Comparison of ENCODE assay signal across 8 cellular contexts in genomic region chr10:69360485-69361302, GRCh38.
DNase-seq lines count a peak whose midpoint lies in the region; ATAC-seq and TF ChIP-seq lines count a peak whose summit lies in the region.

No MANE protein-coding gene starts in this region.

- H3K4me3 Mint-ChIP-seq in effector memory CD8-positive, alpha-beta T cell: peak overlapping the region in 1 of 2 donors; percentile 81
- H3K4me3 Mint-ChIP-seq in nephron: no peak overlapping the region

- no peak for TF ChIP-seq CTCF in nephron (IDR thresholded peaks at IDR 0.05; ENCODE audit: unreplicated experiment in 3 of 3)

- H3K27ac Mint-ChIP-seq in effector memory CD8-positive, alpha-beta T cell: peak overlapping the region; percentile 83 to 91
- H3K27ac Mint-ChIP-seq in nephron: peak overlapping the region in 2 of 3 experiments; percentile 22 to 58

- peak; percentile 92 for DNase-seq in AG20443 (ENCODE audit: low spot score)
- peak; percentile 71 for DNase-seq in NCI-H2029 treated with DMSO at 0.1 percent for 48 hours (lab: John Stamatoyannopoulos, UW)
- no peak for DNase-seq in effector memory CD8-positive, alpha-beta T cell
- no peak for DNase-seq in activated CD4-positive, CD25-positive, alpha-beta regulatory T cell (lab: John Stamatoyannopoulos, UW)
- DNase-seq in NCI-H1105 treated with DMSO at 0.1 percent for 48 hours (lab: John Stamatoyannopoulos, UW): no peak
- DNase-seq in UCSD-AML1 (lab: John Stamatoyannopoulos, UW; ENCODE audit: unreplicated experiment): no peak

- peaks cover 15% of the 10 kb centered on the region for H3K36me3 Mint-ChIP-seq in effector memory CD8-positive, alpha-beta T cell (ENCODE audit: insufficient read depth)
- H3K36me3 Mint-ChIP-seq in nephron (ENCODE audit: low read depth): peaks cover 10% of the 10 kb centered on the region

- no peaks in the 10 kb centered on the region for H3K27me3 Mint-ChIP-seq in effector memory CD8-positive, alpha-beta T cell
- H3K27me3 Mint-ChIP-seq in nephron (ENCODE audit: low read depth): no peaks in the 10 kb centered on the region

- ATAC-seq in effector memory CD8-positive, alpha-beta T cell (replicated peaks): no peak
- ATAC-seq in GM21360 (IDR thresholded peaks at IDR 0.05; ENCODE audit: unreplicated experiment): no peak

- peaks cover 45% of the 10 kb centered on the region in 2 donors for H3K4me1 Mint-ChIP-seq in effector memory CD8-positive, alpha-beta T cell (ENCODE audit: low read depth in 2 of 2)
- H3K4me1 Mint-ChIP-seq in nephron: peaks cover 56% of the 10 kb centered on the region

- H3K9me3 Mint-ChIP-seq in effector memory CD8-positive, alpha-beta T cell: no peaks in the 10 kb centered on the region
- H3K9me3 Mint-ChIP-seq in nephron: no peaks in the 10 kb centered on the region

Comparison
In these comparisons a context has a peak if more than half of its experiments do, and no peak if none do; other contexts are left out.
1. DNase-seq: peak in AG20443 (single experiment) and NCI-H2029 treated with DMSO at 0.1 percent for 48 hours (single experiment); none in effector memory CD8-positive, alpha-beta T cell (0 of 3), activated CD4-positive, CD25-positive, alpha-beta regulatory T cell (0 of 4), NCI-H1105 treated with DMSO at 0.1 percent for 48 hours (single experiment) and UCSD-AML1 (single experiment).